In the genomic region with DNA sequence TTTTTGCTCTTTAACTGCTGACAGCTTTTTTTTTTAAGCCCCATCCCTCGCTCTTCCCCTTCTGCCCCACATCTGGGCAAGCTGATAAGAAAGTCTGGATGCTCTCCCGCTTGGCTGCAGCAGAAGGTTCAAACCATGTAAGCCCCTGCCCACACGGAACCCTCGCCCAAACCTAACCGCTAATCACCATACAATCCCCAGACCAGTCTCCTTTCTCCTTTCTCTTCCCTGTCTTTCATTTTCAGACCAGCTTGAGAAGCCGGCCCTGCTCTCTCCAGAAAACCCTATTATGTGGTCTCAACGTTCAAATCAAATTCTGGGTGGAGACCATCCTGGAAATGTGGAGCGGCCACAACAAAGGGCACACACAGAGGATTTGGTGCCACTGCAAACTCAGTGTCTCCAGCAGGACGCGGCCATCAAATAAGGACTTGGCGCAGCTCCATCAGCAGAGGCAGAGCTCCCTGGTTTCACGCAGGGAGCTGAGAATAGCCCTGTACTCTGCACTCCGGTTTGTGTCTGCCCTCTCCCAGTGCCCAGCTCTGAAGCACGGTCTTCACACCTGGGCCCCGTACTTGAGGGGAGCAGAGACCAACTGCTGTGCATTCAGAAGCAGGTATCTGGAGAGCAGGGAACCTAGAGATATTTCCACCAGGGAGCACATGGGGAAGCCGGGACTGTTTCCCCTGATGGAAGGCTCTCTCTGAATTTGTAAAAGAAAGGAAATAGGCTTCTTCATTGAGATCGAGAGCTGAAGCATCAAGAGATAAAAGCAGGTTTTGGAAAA, we compare ENCODE assay signal across 14 cellular contexts.
A peak's percentile ranks its signal among the peaks of the same experiment; 100 is the strongest.
DNase-seq lines count a peak whose midpoint lies in the region; ATAC-seq and TF ChIP-seq lines count a peak whose summit lies in the region.
"Had no signal": no experiment of that assay in that cellular context is flagged by ENCODE, and none has a peak within 500 bp of the region (broad histone marks: within the 10 kb centered on the region; RNA-seq: fewer than 3 reads in every experiment).

No MANE protein-coding gene starts in this region.

- peak overlapping the region; percentile 47 for H3K4me3 ChIP-seq in BE2C (ENCODE audit: low read depth, low read length)
- H3K4me3 ChIP-seq: tibial artery had no signal

- H3K27me3 ChIP-seq in BE2C, result no peaks in the 10 kb centered on the region
- H3K27me3 ChIP-seq: tibial artery had no signal

- TF ChIP-seq CTCF in BE2C (IDR thresholded peaks at IDR 0.05; ENCODE audit: low read depth, low read length) (no peak), WTC11 (IDR thresholded peaks at IDR 0.05) (no peak)

- H3K36me3 Mint-ChIP-seq in WTC11, result peaks cover 8% of the 10 kb centered on the region

- ATAC-seq in WTC11 (no peak; the same call in 1 of the 2 replicates), left lobe of liver (peak; percentile 17), GM18868 (IDR thresholded peaks at IDR 0.05; ENCODE audit: unreplicated experiment) (no peak), HG03139 (IDR thresholded peaks at IDR 0.05; ENCODE audit: unreplicated experiment) (no peak)

- H3K4me1 Mint-ChIP-seq in WTC11, result peaks cover 40% of the 10 kb centered on the region

- no peak overlapping the region for H3K4me3 Mint-ChIP-seq in WTC11

- H3K27me3 Mint-ChIP-seq in WTC11 (ENCODE audit: low read depth), result no peaks in the 10 kb centered on the region

- no peaks in the 10 kb centered on the region for H3K9me3 Mint-ChIP-seq in WTC11

- CTCF ChIA-PET in WTC11 (lab: Charles Lee), result interaction anchor here (1.0 kb wide), 1 partner anchor 17 kb away, joined by 3 read pairs; no protein-coding TSS in a partner anchor

- H3K4me1 ChIP-seq in BE2C, result peaks cover 25% of the 10 kb centered on the region
- H3K4me1 ChIP-seq: tibial artery had no signal

- peak overlapping the region; percentile 71 for H3K27ac Mint-ChIP-seq in WTC11

- no peaks in the 10 kb centered on the region for H3K9me3 ChIP-seq in BE2C
- H3K9me3 ChIP-seq: tibial artery had no signal

- POLR2A ChIA-PET in WTC11 (lab: Charles Lee), result no interaction called here

- H3K36me3 ChIP-seq in BE2C, result no peaks in the 10 kb centered on the region; the same call in 1 of the 2 replicates
- H3K36me3 ChIP-seq: tibial artery had no signal

- DNase-seq in BE2C (peak; percentile 65), NCI-H1092 (lab: John Stamatoyannopoulos, UW) (peak; percentile 76), WTC11 (ENCODE audit: low spot score) (no peak), left lobe of liver (ENCODE audit: low spot score) (no peak), SKM-1 treated with dmso at 0.1 percent for 144 hours (lab: John Stamatoyannopoulos, UW; ENCODE audit: unreplicated experiment) (no peak), DMS 273 (lab: John Stamatoyannopoulos, UW; ENCODE audit: unreplicated experiment) (no peak)
- DNase-seq: activated CD4-positive, alpha-beta T cell treated with anti-CD3 and anti-CD28 coated beads, Interleukin-2, amount 50 U/mL, for 4 hours; Kasumi-1; midbrain; NCI-H526 treated with DMSO at 0.1 percent for 48 hours; retina had no signal

TF ChIP-seq in WTC11, 78 proteins besides CTCF, POLR2A, EP300 and RAD21:
- no peak for TF ChIP-seq ATF1 (CRISPR knock-in tag; IDR thresholded peaks at IDR 0.05)
- no peak for TF ChIP-seq ZNF138 (CRISPR knock-in tag; conservative IDR thresholded peaks at IDR 0.05)
- no peak for TF ChIP-seq ZBTB43 (CRISPR knock-in tag; IDR thresholded peaks at IDR 0.05)
- no peak for TF ChIP-seq MXD4 (CRISPR knock-in tag; IDR thresholded peaks at IDR 0.05; ENCODE audit: borderline replicate concordance)
- no peak for TF ChIP-seq SOX15 (CRISPR knock-in tag; IDR thresholded peaks at IDR 0.05)
- TF ChIP-seq EMX1 (CRISPR knock-in tag; IDR thresholded peaks at IDR 0.05), result no peak
- TF ChIP-seq RELA (CRISPR knock-in tag; IDR thresholded peaks at IDR 0.05; ENCODE audit: borderline replicate concordance), result no peak
- TF ChIP-seq, protein P1, sequence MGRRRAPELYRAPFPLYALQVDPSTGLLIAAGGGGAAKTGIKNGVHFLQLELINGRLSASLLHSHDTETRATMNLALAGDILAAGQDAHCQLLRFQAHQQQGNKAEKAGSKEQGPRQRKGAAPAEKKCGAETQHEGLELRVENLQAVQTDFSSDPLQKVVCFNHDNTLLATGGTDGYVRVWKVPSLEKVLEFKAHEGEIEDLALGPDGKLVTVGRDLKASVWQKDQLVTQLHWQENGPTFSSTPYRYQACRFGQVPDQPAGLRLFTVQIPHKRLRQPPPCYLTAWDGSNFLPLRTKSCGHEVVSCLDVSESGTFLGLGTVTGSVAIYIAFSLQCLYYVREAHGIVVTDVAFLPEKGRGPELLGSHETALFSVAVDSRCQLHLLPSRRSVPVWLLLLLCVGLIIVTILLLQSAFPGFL (CRISPR knock-in tag; IDR thresholded peaks at IDR 0.05; ENCODE audit: borderline replicate concordance), result no peak
- no peak for TF ChIP-seq ZNF232 (CRISPR knock-in tag; IDR thresholded peaks at IDR 0.05)
- no peak for TF ChIP-seq ZNF263 (CRISPR knock-in tag; IDR thresholded peaks at IDR 0.05; ENCODE audit: low read depth)
- TF ChIP-seq, protein P2, sequence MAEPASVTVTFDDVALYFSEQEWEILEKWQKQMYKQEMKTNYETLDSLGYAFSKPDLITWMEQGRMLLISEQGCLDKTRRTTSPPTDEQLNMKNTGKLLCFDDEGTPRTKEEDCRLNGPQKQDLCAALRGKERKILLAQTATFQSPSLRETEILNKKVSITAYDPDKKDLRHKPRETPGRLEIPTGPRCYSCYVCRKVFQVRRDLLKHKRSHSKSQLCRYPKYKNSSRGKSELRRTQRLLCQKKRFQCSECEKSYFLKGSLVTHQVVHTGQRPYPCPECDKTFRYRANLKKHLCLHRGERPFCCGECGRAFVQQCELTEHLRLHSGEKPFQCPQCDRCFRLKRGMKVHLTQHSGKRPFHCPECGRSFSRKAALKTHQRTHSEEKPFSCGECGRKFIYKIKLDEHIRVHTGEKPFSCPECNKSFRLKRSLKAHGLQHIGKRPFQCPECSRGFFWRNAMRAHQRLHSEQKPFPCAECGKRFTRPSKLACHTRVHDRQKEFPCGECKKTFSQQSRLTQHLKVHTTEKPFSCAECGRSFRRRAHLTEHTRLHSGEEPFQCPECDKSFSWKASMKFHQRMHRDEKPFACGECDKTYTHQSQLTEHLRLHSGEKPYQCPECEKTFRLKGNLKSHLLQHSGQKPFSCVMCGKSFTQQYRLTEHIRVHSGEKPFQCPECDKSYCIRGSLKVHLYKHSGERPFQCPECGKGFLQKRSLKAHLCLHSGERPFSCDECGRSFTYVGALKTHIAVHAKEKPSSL (CRISPR knock-in tag; conservative IDR thresholded peaks at IDR 0.05), result no peak
- no peak for TF ChIP-seq OVOL2 (CRISPR knock-in tag; IDR thresholded peaks at IDR 0.05; ENCODE audit: borderline replicate concordance)
- no peak for TF ChIP-seq FOXK1 (CRISPR knock-in tag; IDR thresholded peaks at IDR 0.05)
- no peak for TF ChIP-seq IRF2 (CRISPR knock-in tag; IDR thresholded peaks at IDR 0.05; ENCODE audit: borderline replicate concordance, low read depth)
- no peak for TF ChIP-seq ESRRA (CRISPR knock-in tag; IDR thresholded peaks at IDR 0.05; ENCODE audit: borderline replicate concordance)
- no peak for TF ChIP-seq NFE2L1 (CRISPR knock-in tag; IDR thresholded peaks at IDR 0.05)

Comparison
In these comparisons a context has a peak if more than half of its experiments do, and no peak if none do; other contexts are left out.
1. DNase-seq: peak in BE2C (single experiment) and NCI-H1092 (single experiment); none in WTC11 (single experiment), left lobe of liver (single experiment), SKM-1 treated with dmso at 0.1 percent for 144 hours (single experiment) and DMS 273 (single experiment).